Comparison of ENCODE assay signal across 20 cellular contexts in the genomic region with DNA sequence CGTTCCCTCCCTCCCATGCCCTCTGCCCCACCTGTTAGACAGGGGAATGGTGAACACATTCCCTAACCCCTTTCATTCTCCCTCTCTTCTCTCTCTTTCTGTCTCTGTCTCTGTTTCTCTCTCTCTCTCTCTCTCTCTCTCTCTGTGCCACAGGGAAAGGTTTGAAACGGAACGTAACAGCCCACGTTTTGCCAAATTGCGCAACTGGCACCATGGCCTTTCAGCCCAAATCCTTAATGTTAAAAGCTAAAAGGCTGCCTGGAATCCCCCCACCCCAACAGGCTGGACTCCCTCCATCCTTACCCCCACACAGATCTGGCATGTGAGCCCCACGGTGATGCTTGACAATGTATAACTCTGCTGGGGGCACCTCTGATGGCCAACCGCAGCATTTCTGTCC. TPM values are rescaled to one million over a fixed set of nuclear protein-coding genes. Genes with fewer than 3 reads are reported as not detected.
A peak's percentile ranks its signal among the peaks of the same experiment; 100 is the strongest.
DNase-seq lines count a peak whose midpoint lies in the region; ATAC-seq, FAIRE-seq and TF ChIP-seq lines count a peak whose summit lies in the region.
"Had no signal": no experiment of that assay in that cellular context is flagged by ENCODE, and none has a peak within 500 bp of the region (broad histone marks: within the 10 kb centered on the region; RNA-seq: fewer than 3 reads in every experiment).

No MANE protein-coding gene starts in this region.

- BruUV-seq in HepG2 (replicated peaks; lab: Mats Ljungman, UMichigan) (no TSS peak), K562 (replicated peaks; lab: Mats Ljungman, UMichigan) (no TSS peak)

- H4K20me1 ChIP-seq in HepG2 (ENCODE audit: insufficient read depth, low read length) (no peaks in the 10 kb centered on the region), K562 (replicated peaks; ENCODE audit: control insufficient read depth, insufficient read depth, low read length) (no peaks in the 10 kb centered on the region)
- H4K20me1 ChIP-seq: BLaER1 had no signal

- no peak for TF ChIP-seq CTCF in HepG2 (CRISPR knock-in tag; IDR thresholded peaks at IDR 0.05)
- TF ChIP-seq CTCF in right lobe of liver (IDR thresholded peaks at IDR 0.05): no peak
- TF ChIP-seq CTCF in K562 (IDR thresholded peaks at IDR 0.05 in 2 of 3, conservative IDR thresholded peaks at IDR 0.05 in 1 of 3; ENCODE audit: insufficient read depth in 2 of 3, low read depth in 1 of 3, low read length in 3 of 3): no peak
- TF ChIP-seq CTCF in omental fat pad (IDR thresholded peaks at IDR 0.05): no peak
- TF ChIP-seq CTCF in tibial artery (IDR thresholded peaks at IDR 0.05): no peak
- no peak for TF ChIP-seq CTCF in progenitor cell of endocrine pancreas (IDR thresholded peaks at IDR 0.05; ENCODE audit: unreplicated experiment)

- H3K4me3 ChIP-seq in HepG2 (replicated peaks in 1 of 3; ENCODE audit: insufficient read depth in 1 of 3, low read depth in 2 of 3, low read length in 3 of 3) (no peak overlapping the region), right lobe of liver (no peak overlapping the region), K562 (no peak overlapping the region), tibial artery (no peak overlapping the region)
- H3K4me3 ChIP-seq: BLaER1, HAP-1 had no signal

- H3K27me3 ChIP-seq in HepG2 (ENCODE audit: control insufficient read depth in 1 of 2, insufficient read depth in 2 of 2, low read length in 2 of 2) (peaks cover 4 to 38% of the 10 kb centered on the region in 2 experiments; a peak in 3 of 5 replicates), right lobe of liver (no peaks in the 10 kb centered on the region), K562 (ENCODE audit: control insufficient read depth in 2 of 2, insufficient read depth in 2 of 2, low read length in 2 of 2) (peaks cover 0 to 22% of the 10 kb centered on the region in 2 experiments; a peak in 2 of 5 replicates), tibial artery (no peaks in the 10 kb centered on the region)
- H3K27me3 ChIP-seq: BLaER1 had no signal

- no peaks in the 10 kb centered on the region for H3K36me3 Mint-ChIP-seq in progenitor cell of endocrine pancreas (ENCODE audit: insufficient read depth)
- H3K36me3 Mint-ChIP-seq: CD8-positive, alpha-beta memory T cell had no signal

- H3K9me3 Mint-ChIP-seq in progenitor cell of endocrine pancreas (ENCODE audit: low read depth): no peaks in the 10 kb centered on the region
- H3K9me3 Mint-ChIP-seq: CD8-positive, alpha-beta memory T cell; HFFc6 had no signal

- TF ChIP-seq EP300 in HepG2 (IDR thresholded peaks at IDR 0.05; ENCODE audit: low read depth in 2 of 2, low read length in 2 of 2) (no peak), HepG2 (CRISPR knock-in tag; IDR thresholded peaks at IDR 0.05; ENCODE audit: borderline replicate concordance) (no peak), K562 (IDR thresholded peaks at IDR 0.05; ENCODE audit: low read length) (no peak)

- no peak overlapping the region for H3K4me2 ChIP-seq in HepG2 (ENCODE audit: low read depth, low read length)
- H3K4me2 ChIP-seq in K562 (ENCODE audit: insufficient read depth, low read length): no peak overlapping the region
- H3K4me2 ChIP-seq: BLaER1 had no signal

- in situ Hi-C loops in HepG2 (cut with HindIII; ENCODE audit: extremely low pct_ligation_motif_present, low pct_unique_long_range_greater_than_20kb) (loop anchor here (5.0 kb wide), 1 partner anchor 203 kb away; no protein-coding TSS in a partner anchor), K562 (cut with MboI) (no loop called here)

- ATAC-seq in HepG2 (no peak), right lobe of liver (no peak), K562 (no peak), omental fat pad (ENCODE audit: low FRiP score) (peak; percentile 24), HG02642 (IDR thresholded peaks at IDR 0.05; ENCODE audit: poor library complexity, unreplicated experiment) (no peak)

- H2AFZ ChIP-seq in HepG2 (ENCODE audit: low read length) (no peak overlapping the region), K562 (ENCODE audit: low read depth, low read length) (no peak overlapping the region)

- H3K36me3 ChIP-seq in HepG2 (replicated peaks in 1 of 2; ENCODE audit: control insufficient read depth in 1 of 2, insufficient read depth in 2 of 2, low read length in 2 of 2) (no peaks in the 10 kb centered on the region), right lobe of liver (no peaks in the 10 kb centered on the region), K562 (ENCODE audit: control insufficient read depth, insufficient read depth, low read length) (no peaks in the 10 kb centered on the region), tibial artery (peaks cover 47 to 87% (median 81%) of the 10 kb centered on the region in 3 donors)
- H3K36me3 ChIP-seq: BLaER1, HAP-1 had no signal

- H3K9me3 ChIP-seq in HepG2 (ENCODE audit: low read length) (no peaks in the 10 kb centered on the region), right lobe of liver (no peaks in the 10 kb centered on the region), K562 (replicated peaks; ENCODE audit: control insufficient read depth, insufficient read depth, low read depth, low read length) (no peaks in the 10 kb centered on the region), tibial artery (no peaks in the 10 kb centered on the region)
- H3K9me3 ChIP-seq: BLaER1, Caco-2, HAP-1 had no signal

- H3K27ac ChIP-seq in HepG2 (ENCODE audit: extremely low read length, insufficient read depth, low read length): no peak overlapping the region
- H3K27ac ChIP-seq in right lobe of liver: no peak overlapping the region
- H3K27ac ChIP-seq in K562 (ENCODE audit: extremely low read depth, low read depth, low read length): no peak overlapping the region
- H3K27ac ChIP-seq in tibial artery: peak overlapping the region; percentile 46 to 59
- H3K27ac ChIP-seq: BLaER1 had no signal

- no peaks in the 10 kb centered on the region for H3K4me1 Mint-ChIP-seq in progenitor cell of endocrine pancreas (ENCODE audit: low read depth)
- H3K4me1 Mint-ChIP-seq: CD8-positive, alpha-beta memory T cell had no signal

- TF ChIP-seq POLR2A in HepG2 (IDR thresholded peaks at IDR 0.05; ENCODE audit: insufficient read depth in 1 of 2, low read depth in 2 of 2, low read length in 2 of 2) (no peak), right lobe of liver (IDR thresholded peaks at IDR 0.05) (no peak), K562 (conservative IDR thresholded peaks at IDR 0.05) (no peak)

- no peaks in the 10 kb centered on the region for H3K79me2 ChIP-seq in HepG2 (ENCODE audit: insufficient read depth, low read length)
- H3K79me2 ChIP-seq in K562 (ENCODE audit: control insufficient read depth, insufficient read depth, low read length): no peaks in the 10 kb centered on the region

- DNase-seq in HepG2 (ENCODE audit: low spot score) (no peak), right lobe of liver (no peak), K562 (ENCODE audit: extremely low read depth in 1 of 4, low spot score in 3 of 4) (no peak), omental fat pad (ENCODE audit: low spot score) (no peak), tibial artery (no peak), progenitor cell of endocrine pancreas (ENCODE audit: low spot score, unreplicated experiment) (no peak), HuH-7 (ENCODE audit: low spot score) (no peak)
- DNase-seq: Caco-2; CD8-positive, alpha-beta memory T cell; DND-41; GF-D8; GOT3; HFFc6; KBM-7 had no signal

- TF ChIP-seq RAD21 in HepG2 (CRISPR knock-in tag; IDR thresholded peaks at IDR 0.05): no peak
- TF ChIP-seq RAD21 in K562 (CRISPR knock-in tag; conservative IDR thresholded peaks at IDR 0.05 in 1 of 2, IDR thresholded peaks at IDR 0.05 in 1 of 2): no peak

- CTCF ChIA-PET in HepG2 (lab: Yijun Ruan, JAX; ENCODE audit: low intra/inter-chr PET ratio, low total read pairs) (no interaction called here), K562 (lab: Yijun Ruan, JAX; ENCODE audit: low intra/inter-chr PET ratio) (interaction anchor here (0.6 kb wide), 1 partner anchor 13 kb away, joined by 3 read pairs; no protein-coding TSS in a partner anchor)

- FAIRE-seq in HepG2 (lab: Jason Lieb, UNC) (no peak), K562 (lab: Jason Lieb, UNC) (no peak)
- FAIRE-seq: GM19239 had no signal

- POLR2A ChIA-PET in HepG2 (lab: Yijun Ruan, JAX) (no interaction called here), K562 (lab: Yijun Ruan, JAX) (no interaction called here)

- no peak overlapping the region for H3K4me3 Mint-ChIP-seq in progenitor cell of endocrine pancreas (ENCODE audit: low read depth)
- H3K4me3 Mint-ChIP-seq: CD8-positive, alpha-beta memory T cell; HFFc6 had no signal

- H3K4me1 ChIP-seq in HepG2 (ENCODE audit: insufficient read depth, low read length) (no peaks in the 10 kb centered on the region), right lobe of liver (no peaks in the 10 kb centered on the region), K562 (replicated peaks in 1 of 2; ENCODE audit: control insufficient read depth in 2 of 2, insufficient read depth in 2 of 2, low read length in 2 of 2) (peaks cover 0 to 3% of the 10 kb centered on the region in 2 experiments; a peak in 3 of 5 replicates), tibial artery (peaks cover 0 to 8% (median 0%) of the 10 kb centered on the region in 4 donors)
- H3K4me1 ChIP-seq: BLaER1, Caco-2, HAP-1 had no signal

- 60% methylated on average over 7 of the region's 7 CpGs for WGBS in HepG2 (ENCODE audit: low lambda C conversion rate)
- 65% methylated on average over 5 of the region's 7 CpGs for WGBS in right lobe of liver (ENCODE audit: insufficient coverage, low coverage, low lambda C conversion rate, missing lambda C conversion rate)
- WGBS in K562 (ENCODE audit: insufficient coverage, low coverage, missing lambda C conversion rate): 11% methylated on average over 5 of the region's 7 CpGs

- peaks cover 17% of the 10 kb centered on the region for H3K27me3 Mint-ChIP-seq in progenitor cell of endocrine pancreas

- H3K9ac ChIP-seq in HepG2 (ENCODE audit: insufficient read depth, low read depth, low read length): no peak overlapping the region
- no peak overlapping the region for H3K9ac ChIP-seq in K562 (ENCODE audit: insufficient read depth in 1 of 2, low read depth in 2 of 2, low read length in 2 of 2)
- H3K9ac ChIP-seq: BLaER1 had no signal

- intact Hi-C loops in HepG2 (cut with micrococcal nuclease; ENCODE audit: unreplicated experiment) (no loop called here), right lobe of liver (cut with DNase I) (no loop called here), K562 (cut with micrococcal nuclease) (no loop called here), tibial artery (cut with DNase I; ENCODE audit: low total_unique reads) (loop anchor here (10.0 kb wide), 1 partner anchor 396 kb away; a partner anchor contains a TSS)

- peaks cover 3% of the 10 kb centered on the region for H3K9me1 ChIP-seq in K562 (ENCODE audit: control insufficient read depth, insufficient read depth, low read length)

- no peak overlapping the region for H3K27ac Mint-ChIP-seq in progenitor cell of endocrine pancreas
- H3K27ac Mint-ChIP-seq: CD8-positive, alpha-beta memory T cell; HFFc6 had no signal

RNA-seq across cellular contexts. Expression of a gene that starts 30.8 kb away (rescaled TPM):
- total RNA-seq in HepG2 (2016; rRNA removed; fragmentation: Illumina TruSeq; extraction: Trizol) (not detected in 2 replicates), right lobe of liver (under 1 TPM; 0.07 to 0.29 (median 0.12) TPM), K562 (2014; rRNA removed) (not detected in 2 replicates), K562 (2014; rRNA removed; fragmentation: Illumina TruSeq; extraction: Trizol) (not detected in 2 replicates), K562 (2015; rRNA removed; fragmentation: Illumina TruSeq; extraction: Trizol) (not detected in 2 replicates), K562 (2021) (not detected in 2 replicates), omental fat pad (10 to 100 TPM in 1 of 4 donors, under 1 TPM in 3; 0.56 to 22.4 (median 0.65) TPM), progenitor cell of endocrine pancreas (0.26 and 0.31 TPM in 2 replicates)
- total RNA-seq in HepG2 (2016; cell fraction: cytosol; rRNA removed; fragmentation: Illumina TruSeq; extraction: Trizol; ENCODE audit: low read depth): not detected in 2 replicates
- total RNA-seq in HepG2 (2016; cell fraction: insoluble cytoplasmic fraction; rRNA removed; fragmentation: Illumina TruSeq; extraction: Trizol): not detected in 2 replicates
- total RNA-seq in HepG2 (2016; cell fraction: membrane; rRNA removed; fragmentation: Illumina TruSeq; extraction: Trizol): not detected in 2 replicates
- total RNA-seq in HepG2 (2016; cell fraction: nucleus; rRNA removed; fragmentation: Illumina TruSeq; extraction: Trizol): not detected in 2 replicates
- polyA plus RNA-seq in HepG2 (2011; rRNA removed) (not detected in 2 replicates), K562 (2011; rRNA removed) (not detected in 2 replicates), K562 (2014; fragmentation: Illumina TruSeq; extraction: Trizol) (not detected in 2 replicates), K562 (2014; fragmentation: Nextera tagmentation; extraction: Ambion mirVana) (not detected), K562 (2014; rRNA removed) (0.03 TPM in 1 of 2 replicates, not detected in the other)
- polyA plus RNA-seq in HepG2 (2011; cell fraction: cytosol; rRNA removed): not detected in 2 replicates
- polyA plus RNA-seq in HepG2 (2011; cell fraction: nucleus; rRNA removed): not detected in 2 replicates
- polyA plus RNA-seq in HepG2 (2012): not detected in 2 replicates
- not detected in 2 replicates for polyA plus RNA-seq in HepG2 (2016; cell fraction: cytosol; fragmentation: Illumina TruSeq; extraction: Trizol; ENCODE audit: low read depth)
- polyA plus RNA-seq in HepG2 (2016; cell fraction: insoluble cytoplasmic fraction; fragmentation: Illumina TruSeq; extraction: Trizol; ENCODE audit: low read depth): not detected in 2 replicates
- not detected in 2 replicates for polyA plus RNA-seq in HepG2 (2016; cell fraction: membrane; fragmentation: Illumina TruSeq; extraction: Trizol; ENCODE audit: low read depth)
- not detected in 2 replicates for polyA plus RNA-seq in HepG2 (2016; cell fraction: nucleus; fragmentation: Illumina TruSeq; extraction: Trizol; ENCODE audit: insufficient read depth, low read depth)
- 5.5 TPM in 1 of 2 replicates, not detected in the other for polyA minus RNA-seq in HepG2 (2011; rRNA and poly(A)+ RNA removed; ENCODE audit: low replicate concordance)
- not detected in 2 replicates for polyA minus RNA-seq in HepG2 (2011; cell fraction: cytosol; rRNA and poly(A)+ RNA removed)
- polyA minus RNA-seq in HepG2 (2011; cell fraction: nucleus; rRNA and poly(A)+ RNA removed): not detected in 2 replicates
- not detected in 2 replicates for total RNA-seq in K562 (2011; cell fraction: chromatin; rRNA removed; ENCODE audit: low replicate concordance)
- not detected in 2 replicates for total RNA-seq in K562 (2011; cell fraction: nucleolus; rRNA removed)
- not detected in 2 replicates for total RNA-seq in K562 (2011; cell fraction: nucleoplasm; rRNA removed)
- 0.03 TPM in 1 of 2 replicates, not detected in the other for polyA plus RNA-seq in K562 (2011; cell fraction: cytosol; rRNA removed)
- not detected in 2 replicates for polyA plus RNA-seq in K562 (2011; cell fraction: nucleus; rRNA removed)
- polyA plus RNA-seq in K562 (2012): 0.06 and 0.12 TPM in 2 replicates
- polyA minus RNA-seq in K562 (2011; rRNA and poly(A)+ RNA removed): not detected in 2 replicates
- not detected in 2 replicates for polyA minus RNA-seq in K562 (2011; cell fraction: cytosol; rRNA and poly(A)+ RNA removed)
- not detected in 2 replicates for polyA minus RNA-seq in K562 (2011; cell fraction: nucleus; rRNA and poly(A)+ RNA removed)
- total RNA-seq: HT-29 had no signal
- polyA plus RNA-seq: CD8-positive, alpha-beta memory T cell had no signal

RNA-seq across cellular contexts. Expression of a gene that starts 44.8 kb away (rescaled TPM):
- not detected in 2 replicates for total RNA-seq in HepG2 (2016; rRNA removed; fragmentation: Illumina TruSeq; extraction: Trizol)
- total RNA-seq in HepG2 (2016; cell fraction: cytosol; rRNA removed; fragmentation: Illumina TruSeq; extraction: Trizol; ENCODE audit: low read depth): not detected in 2 replicates
- total RNA-seq in HepG2 (2016; cell fraction: insoluble cytoplasmic fraction; rRNA removed; fragmentation: Illumina TruSeq; extraction: Trizol): not detected in 2 replicates
- total RNA-seq in HepG2 (2016; cell fraction: membrane; rRNA removed; fragmentation: Illumina TruSeq; extraction: Trizol): not detected in 2 replicates
- total RNA-seq in HepG2 (2016; cell fraction: nucleus; rRNA removed; fragmentation: Illumina TruSeq; extraction: Trizol): not detected in 2 replicates
- polyA plus RNA-seq in HepG2 (2011; rRNA removed): not detected in 2 replicates
- polyA plus RNA-seq in HepG2 (2011; cell fraction: cytosol; rRNA removed): not detected in 2 replicates
- not detected in 2 replicates for polyA plus RNA-seq in HepG2 (2011; cell fraction: nucleus; rRNA removed)
- polyA plus RNA-seq in HepG2 (2012): not detected in 2 replicates
- not detected in 2 replicates for polyA plus RNA-seq in HepG2 (2016; cell fraction: cytosol; fragmentation: Illumina TruSeq; extraction: Trizol; ENCODE audit: low read depth)
- not detected in 2 replicates for polyA plus RNA-seq in HepG2 (2016; cell fraction: insoluble cytoplasmic fraction; fragmentation: Illumina TruSeq; extraction: Trizol; ENCODE audit: low read depth)
- polyA plus RNA-seq in HepG2 (2016; cell fraction: membrane; fragmentation: Illumina TruSeq; extraction: Trizol; ENCODE audit: low read depth): not detected in 2 replicates
- not detected in 2 replicates for polyA plus RNA-seq in HepG2 (2016; cell fraction: nucleus; fragmentation: Illumina TruSeq; extraction: Trizol; ENCODE audit: insufficient read depth, low read depth)
- not detected in 2 replicates for polyA minus RNA-seq in HepG2 (2011; rRNA and poly(A)+ RNA removed; ENCODE audit: low replicate concordance)
- polyA minus RNA-seq in HepG2 (2011; cell fraction: cytosol; rRNA and poly(A)+ RNA removed): not detected in 2 replicates
- not detected in 2 replicates for polyA minus RNA-seq in HepG2 (2011; cell fraction: nucleus; rRNA and poly(A)+ RNA removed)
- not detected for total RNA-seq in right lobe of liver
- total RNA-seq in K562 (2011; cell fraction: chromatin; rRNA removed; ENCODE audit: low replicate concordance): not detected in 2 replicates
- total RNA-seq in K562 (2011; cell fraction: nucleolus; rRNA removed): not detected in 2 replicates
- not detected in 2 replicates for total RNA-seq in K562 (2011; cell fraction: nucleoplasm; rRNA removed)
- not detected in 2 replicates for total RNA-seq in K562 (2014; rRNA removed)
- total RNA-seq in K562 (2014; rRNA removed; fragmentation: Illumina TruSeq; extraction: Trizol): not detected in 2 replicates
- total RNA-seq in K562 (2015; rRNA removed; fragmentation: Illumina TruSeq; extraction: Trizol): not detected in 2 replicates
- total RNA-seq in K562 (2021): not detected in 2 replicates
- polyA plus RNA-seq in K562 (2011; rRNA removed): not detected in 2 replicates
- polyA plus RNA-seq in K562 (2011; cell fraction: cytosol; rRNA removed): not detected in 2 replicates
- not detected in 2 replicates for polyA plus RNA-seq in K562 (2011; cell fraction: nucleus; rRNA removed)
- polyA plus RNA-seq in K562 (2012): not detected in 2 replicates
- polyA plus RNA-seq in K562 (2014; fragmentation: Illumina TruSeq; extraction: Trizol): not detected in 2 replicates
- polyA plus RNA-seq in K562 (2014; fragmentation: Nextera tagmentation; extraction: Ambion mirVana): not detected
- polyA plus RNA-seq in K562 (2014; rRNA removed): not detected in 2 replicates
- not detected in 2 replicates for polyA minus RNA-seq in K562 (2011; rRNA and poly(A)+ RNA removed)
- polyA minus RNA-seq in K562 (2011; cell fraction: cytosol; rRNA and poly(A)+ RNA removed): not detected in 2 replicates
- polyA minus RNA-seq in K562 (2011; cell fraction: nucleus; rRNA and poly(A)+ RNA removed): not detected in 2 replicates
- total RNA-seq in omental fat pad: 1 to 10 TPM in 1 of 4 donors, not detected in 3; 1.1 TPM
- not detected in 2 replicates for total RNA-seq in progenitor cell of endocrine pancreas
- total RNA-seq: A673; Caco-2; CD8-positive, alpha-beta memory T cell; HFFc6; HT-29 had no signal
- polyA plus RNA-seq: CD8-positive, alpha-beta memory T cell had no signal

RNA-seq across cellular contexts. Expression of a gene that starts 57.3 kb away (rescaled TPM):
- total RNA-seq in HepG2 (2016; rRNA removed; fragmentation: Illumina TruSeq; extraction: Trizol): 42.3 and 44.2 TPM in 2 replicates
- 35.3 and 37.2 TPM in 2 replicates for total RNA-seq in HepG2 (2016; cell fraction: cytosol; rRNA removed; fragmentation: Illumina TruSeq; extraction: Trizol; ENCODE audit: low read depth)
- 42.9 and 46.8 TPM in 2 replicates for total RNA-seq in HepG2 (2016; cell fraction: insoluble cytoplasmic fraction; rRNA removed; fragmentation: Illumina TruSeq; extraction: Trizol)
- total RNA-seq in HepG2 (2016; cell fraction: membrane; rRNA removed; fragmentation: Illumina TruSeq; extraction: Trizol): 43.0 and 44.0 TPM in 2 replicates
- 41.8 TPM in 2 replicates for total RNA-seq in HepG2 (2016; cell fraction: nucleus; rRNA removed; fragmentation: Illumina TruSeq; extraction: Trizol)
- 16.6 and 17.8 TPM in 2 replicates for polyA plus RNA-seq in HepG2 (2011; rRNA removed)
- polyA plus RNA-seq in HepG2 (2011; cell fraction: cytosol; rRNA removed): 8.6 and 14.5 TPM in 2 replicates
- 8.2 and 8.9 TPM in 2 replicates for polyA plus RNA-seq in HepG2 (2011; cell fraction: nucleus; rRNA removed)
- polyA plus RNA-seq in HepG2 (2012): 17.2 and 19.3 TPM in 2 replicates
- polyA plus RNA-seq in HepG2 (2016; cell fraction: cytosol; fragmentation: Illumina TruSeq; extraction: Trizol; ENCODE audit: low read depth): 3.5 and 3.9 TPM in 2 replicates
- 20.6 and 27.9 TPM in 2 replicates for polyA plus RNA-seq in HepG2 (2016; cell fraction: insoluble cytoplasmic fraction; fragmentation: Illumina TruSeq; extraction: Trizol; ENCODE audit: low read depth)
- polyA plus RNA-seq in HepG2 (2016; cell fraction: membrane; fragmentation: Illumina TruSeq; extraction: Trizol; ENCODE audit: low read depth): 10.9 and 13.0 TPM in 2 replicates
- polyA plus RNA-seq in HepG2 (2016; cell fraction: nucleus; fragmentation: Illumina TruSeq; extraction: Trizol; ENCODE audit: insufficient read depth, low read depth): 26.2 and 30.7 TPM in 2 replicates
- 23.2 and 28.6 TPM in 2 replicates for polyA minus RNA-seq in HepG2 (2011; rRNA and poly(A)+ RNA removed; ENCODE audit: low replicate concordance)
- 17.6 and 25.8 TPM in 2 replicates for polyA minus RNA-seq in HepG2 (2011; cell fraction: cytosol; rRNA and poly(A)+ RNA removed)
- 38.2 and 38.5 TPM in 2 replicates for polyA minus RNA-seq in HepG2 (2011; cell fraction: nucleus; rRNA and poly(A)+ RNA removed)
- total RNA-seq in right lobe of liver: 10 to 100 TPM in 5 of 6 experiments, 1 to 10 TPM in 1; 9.9 to 20.4 (median 12.4) TPM
- 13.1 and 30.9 TPM in 2 replicates for total RNA-seq in K562 (2011; cell fraction: chromatin; rRNA removed; ENCODE audit: low replicate concordance)
- total RNA-seq in K562 (2011; cell fraction: nucleolus; rRNA removed): 5.5 and 9.3 TPM in 2 replicates
- total RNA-seq in K562 (2011; cell fraction: nucleoplasm; rRNA removed): 16.1 and 21.3 TPM in 2 replicates
- total RNA-seq in K562 (2014; rRNA removed): 6.8 and 7.0 TPM in 2 replicates
- total RNA-seq in K562 (2014; rRNA removed; fragmentation: Illumina TruSeq; extraction: Trizol): 15.3 and 20.0 TPM in 2 replicates
- 16.7 and 17.5 TPM in 2 replicates for total RNA-seq in K562 (2015; rRNA removed; fragmentation: Illumina TruSeq; extraction: Trizol)
- total RNA-seq in K562 (2021): 14.2 and 15.6 TPM in 2 replicates
- 8.6 and 9.7 TPM in 2 replicates for polyA plus RNA-seq in K562 (2011; rRNA removed)
- 2.1 and 4.3 TPM in 2 replicates for polyA plus RNA-seq in K562 (2011; cell fraction: cytosol; rRNA removed)
- 3.5 and 5.3 TPM in 2 replicates for polyA plus RNA-seq in K562 (2011; cell fraction: nucleus; rRNA removed)
- polyA plus RNA-seq in K562 (2012): 7.6 and 7.8 TPM in 2 replicates
- 8.9 and 9.1 TPM in 2 replicates for polyA plus RNA-seq in K562 (2014; fragmentation: Illumina TruSeq; extraction: Trizol)
- 1 to 10 TPM; 1.6 to 1.9 TPM for polyA plus RNA-seq in K562 (2014; fragmentation: Nextera tagmentation; extraction: Ambion mirVana)
- polyA plus RNA-seq in K562 (2014; rRNA removed): 5.8 and 7.4 TPM in 2 replicates
- polyA minus RNA-seq in K562 (2011; rRNA and poly(A)+ RNA removed): 34.1 and 45.2 TPM in 2 replicates
- 7.3 and 9.7 TPM in 2 replicates for polyA minus RNA-seq in K562 (2011; cell fraction: cytosol; rRNA and poly(A)+ RNA removed)
- 3.6 and 10.4 TPM in 2 replicates for polyA minus RNA-seq in K562 (2011; cell fraction: nucleus; rRNA and poly(A)+ RNA removed)
- total RNA-seq in omental fat pad: 10 to 100 TPM; 26.5 to 44.9 (median 37.1) TPM
- 80.7 and 89.7 TPM in 2 replicates for total RNA-seq in progenitor cell of endocrine pancreas

Comparison
In these comparisons a context has a peak if more than half of its experiments do, and no peak if none do; other contexts are left out.
1. H3K27ac ChIP-seq: peak in tibial artery (2 of 2); none in HepG2 (single experiment), right lobe of liver (0 of 3) and K562 (single experiment).